Comparison of ENCODE assay signal across 10 cellular contexts in the genomic region with DNA sequence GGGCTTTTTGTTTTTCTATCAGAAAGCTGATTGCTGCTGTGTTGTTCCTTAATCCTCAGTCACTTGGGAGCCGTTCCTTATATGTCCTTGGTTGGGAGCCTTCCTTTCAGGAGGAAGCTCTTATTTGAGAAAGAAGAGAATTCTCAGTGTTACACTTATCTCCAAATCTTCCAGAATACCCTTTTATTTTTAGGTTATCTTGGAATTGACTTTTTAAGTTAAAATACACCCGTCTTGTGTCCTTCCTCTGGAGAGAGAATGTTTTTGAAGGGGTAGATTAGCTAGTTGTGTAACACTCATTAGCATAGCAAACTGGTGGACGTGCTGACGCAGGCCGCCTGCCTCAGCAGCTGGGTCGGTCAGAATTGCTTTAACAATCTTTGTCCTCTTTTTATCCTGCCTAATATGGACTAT. TPM values are rescaled to one million over a fixed set of nuclear protein-coding genes. Genes with fewer than 3 reads are reported as not detected.
DNase-seq lines count a peak whose midpoint lies in the region; ATAC-seq, FAIRE-seq and TF ChIP-seq lines count a peak whose summit lies in the region.
"Had no signal": no experiment of that assay in that cellular context is flagged by ENCODE, and none has a peak within 500 bp of the region (broad histone marks: within the 10 kb centered on the region; RNA-seq: fewer than 3 reads in every experiment).

No MANE protein-coding gene starts in this region.

- H3K27me3 Mint-ChIP-seq in astrocyte (ENCODE audit: low read depth, unreplicated experiment) (peaks cover 3% of the 10 kb centered on the region), osteocyte (ENCODE audit: unreplicated experiment) (no peaks in the 10 kb centered on the region)
- H3K27me3 Mint-ChIP-seq: CD4-positive, alpha-beta memory T cell had no signal

- no peaks in the 10 kb centered on the region for H3K79me2 ChIP-seq in astrocyte (ENCODE audit: insufficient read depth, low read length)

- H3K4me1 ChIP-seq in astrocyte (ENCODE audit: insufficient read depth, low read length), result no peaks in the 10 kb centered on the region

- H3K27me3 ChIP-seq in astrocyte (ENCODE audit: insufficient read depth, low read length), result no peaks in the 10 kb centered on the region

- no peaks in the 10 kb centered on the region for H3K4me1 Mint-ChIP-seq in astrocyte (ENCODE audit: low read depth, unreplicated experiment)
- H3K4me1 Mint-ChIP-seq in osteocyte (ENCODE audit: unreplicated experiment), result peaks cover 5% of the 10 kb centered on the region

- no peak for ATAC-seq in HG03108 (IDR thresholded peaks at IDR 0.05; ENCODE audit: unreplicated experiment)
- ATAC-seq in GM21515 (IDR thresholded peaks at IDR 0.05; ENCODE audit: unreplicated experiment), result no peak

- TF ChIP-seq CTCF in astrocyte (IDR thresholded peaks at IDR 0.05; ENCODE audit: insufficient read depth, low read depth, low read length) (no peak), osteocyte (IDR thresholded peaks at IDR 0.05) (no peak)

- H3K36me3 Mint-ChIP-seq in astrocyte (ENCODE audit: low read depth, unreplicated experiment) (no peaks in the 10 kb centered on the region), osteocyte (ENCODE audit: unreplicated experiment) (no peaks in the 10 kb centered on the region)

- H3K27ac ChIP-seq in astrocyte (ENCODE audit: low read depth, low read length), result no peak overlapping the region
- H3K27ac ChIP-seq: PC-9 had no signal

- H3K9me3 Mint-ChIP-seq in astrocyte (ENCODE audit: unreplicated experiment) (peaks cover 4% of the 10 kb centered on the region), osteocyte (ENCODE audit: unreplicated experiment) (peaks cover 6% of the 10 kb centered on the region)

- DNase-seq in DMS 273 treated with DMSO at 0.1 percent for 48 hours (lab: John Stamatoyannopoulos, UW) (peak; percentile 25), astrocyte (ENCODE audit: low read depth) (peak; percentile 20), hypothalamus (lab: John Stamatoyannopoulos, UW) (peak in 26 of 51 donors; percentile 3 to 63 (median 28)), pons (ENCODE audit: low spot score) (peak; percentile 90), osteocyte (ENCODE audit: extremely low spot score, unreplicated experiment) (no peak), KG1 (lab: John Stamatoyannopoulos, UW) (no peak)
- DNase-seq: CD4-positive, alpha-beta memory T cell; PC-9 had no signal

- no peak overlapping the region for H3K4me2 ChIP-seq in astrocyte (ENCODE audit: low read length)
- H3K4me2 ChIP-seq: PC-9 had no signal

- H3K27ac Mint-ChIP-seq in astrocyte (ENCODE audit: unreplicated experiment), result peak overlapping the region; percentile 26
- H3K27ac Mint-ChIP-seq in osteocyte (ENCODE audit: unreplicated experiment), result no peak overlapping the region

- H2AFZ ChIP-seq in astrocyte (ENCODE audit: low read depth, low read length), result no peak overlapping the region
- H2AFZ ChIP-seq: PC-9 had no signal

- no peak overlapping the region for H3K4me3 ChIP-seq in astrocyte (ENCODE audit: insufficient read depth, low read depth, low read length)
- H3K4me3 ChIP-seq: PC-9 had no signal

- no peaks in the 10 kb centered on the region for H3K9me3 ChIP-seq in astrocyte (ENCODE audit: insufficient read depth, low read depth, low read length)

- H4K20me1 ChIP-seq in astrocyte (ENCODE audit: insufficient read depth, low read length), result no peaks in the 10 kb centered on the region

- FAIRE-seq in astrocyte (lab: Jason Lieb, UNC), result no peak

- H3K4me3 Mint-ChIP-seq in astrocyte (ENCODE audit: unreplicated experiment), result no peak overlapping the region
- H3K4me3 Mint-ChIP-seq in osteocyte (ENCODE audit: unreplicated experiment), result no peak overlapping the region
- H3K4me3 Mint-ChIP-seq: CD4-positive, alpha-beta memory T cell had no signal

- no peak overlapping the region for H3K9ac ChIP-seq in astrocyte (ENCODE audit: low read length)

- H3K36me3 ChIP-seq in astrocyte (ENCODE audit: insufficient read depth, low read length), result no peaks in the 10 kb centered on the region

RNA-seq across cellular contexts. Expression of gene LRRC8B, which starts 42.1 kb away (rescaled TPM):
- 6.3 and 6.4 TPM in 2 replicates for total RNA-seq in astrocyte
- 2.3 and 4.1 TPM in 2 replicates for total RNA-seq in osteocyte

Comparison
In these comparisons a context has a peak if more than half of its experiments do, and no peak if none do; other contexts are left out.
1. DNase-seq: peak in DMS 273 treated with DMSO at 0.1 percent for 48 hours (single experiment), astrocyte (single experiment), hypothalamus (26 of 51) and pons (single experiment); none in osteocyte (single experiment) and KG1 (single experiment).